Comparison of ENCODE assay signal across 1 cellular context in genomic region chr20:50248104-50248631, GRCh38.
TF ChIP-seq lines count a peak whose summit lies in the region.

No MANE protein-coding gene starts in this region.

TF ChIP-seq in HepG2, 621 proteins besides CTCF, POLR2A, EP300 and RAD21 (continued from another document and continues in another):
- TF ChIP-seq ZNF687 (CRISPR knock-in tag; IDR thresholded peaks at IDR 0.05) (peak; percentile 42; the same call in 1 of the 2 replicates), TP53 (CRISPR knock-in tag; conservative IDR thresholded peaks at IDR 0.05) (no peak), ZNF780A (CRISPR knock-in tag; IDR thresholded peaks at IDR 0.05) (no peak), ZBTB10 (CRISPR knock-in tag; IDR thresholded peaks at IDR 0.05; ENCODE audit: borderline replicate concordance) (no peak), JUN (CRISPR knock-in tag; IDR thresholded peaks at IDR 0.05) (0 out of 2 replicates have a peak, but pooled peaks have one; percentile 26), FOSL2 (CRISPR knock-in tag; IDR thresholded peaks at IDR 0.05) (peak; percentile 79), HIC2 (CRISPR knock-in tag; IDR thresholded peaks at IDR 0.05; ENCODE audit: low read depth) (peak; percentile 83), ZNF138 (CRISPR knock-in tag; IDR thresholded peaks at IDR 0.05; ENCODE audit: low read depth) (no peak), ARID2 (CRISPR knock-in tag; IDR thresholded peaks at IDR 0.05; ENCODE audit: borderline replicate concordance) (0 out of 2 replicates have a peak, but pooled peaks have one; percentile 23), ZNF317 (CRISPR knock-in tag; IDR thresholded peaks at IDR 0.05) (no peak), HNRNPL (IDR thresholded peaks at IDR 0.05; ENCODE audit: low read depth, low read length) (peak; percentile 91), ZNF124 (CRISPR knock-in tag; IDR thresholded peaks at IDR 0.05) (no peak), ZNF234 (CRISPR knock-in tag; conservative IDR thresholded peaks at IDR 0.05) (no peak), MXD4 (CRISPR knock-in tag; IDR thresholded peaks at IDR 0.05) (no peak), EZH2 (conservative IDR thresholded peaks at IDR 0.05; ENCODE audit: low read depth, low read length) (0 out of 2 replicates have a peak, but pooled peaks have one; percentile 52), XRCC5 (optimal IDR thresholded peaks at IDR 0.05; ENCODE audit: low read length) (peak; percentile 10), NRL (CRISPR knock-in tag; IDR thresholded peaks at IDR 0.05; ENCODE audit: borderline replicate concordance) (no peak), SRSF1 (optimal IDR thresholded peaks at IDR 0.05; ENCODE audit: low read depth, low read length) (no peak), CC2D1A (CRISPR knock-in tag; IDR thresholded peaks at IDR 0.05) (no peak), PATZ1 (CRISPR knock-in tag; IDR thresholded peaks at IDR 0.05) (peak; percentile 44), ZBTB25 (CRISPR knock-in tag; IDR thresholded peaks at IDR 0.05) (no peak), NFE2 (CRISPR knock-in tag; IDR thresholded peaks at IDR 0.05) (no peak), KLF11 (CRISPR knock-in tag; IDR thresholded peaks at IDR 0.05) (no peak), CSRNP1 (CRISPR knock-in tag; IDR thresholded peaks at IDR 0.05) (no peak), RELA (CRISPR knock-in tag; IDR thresholded peaks at IDR 0.05) (0 out of 2 replicates have a peak, but pooled peaks have one; percentile 27), ZNF407 (CRISPR knock-in tag; IDR thresholded peaks at IDR 0.05; ENCODE audit: not compliant biosample characterization) (no peak), ZNF20 (CRISPR knock-in tag; IDR thresholded peaks at IDR 0.05) (0 out of 2 replicates have a peak, but pooled peaks have one; percentile 74), ZNF574 (CRISPR knock-in tag; IDR thresholded peaks at IDR 0.05) (0 out of 2 replicates have a peak, but pooled peaks have one; percentile 9), KDM2A (CRISPR knock-in tag; IDR thresholded peaks at IDR 0.05; ENCODE audit: borderline replicate concordance, low read depth) (0 out of 2 replicates have a peak, but pooled peaks have one; percentile 1), ZNF768 (CRISPR knock-in tag; IDR thresholded peaks at IDR 0.05) (peak; percentile 27; the same call in 1 of the 2 replicates)
